In genomic region chr4:1778642-1779392, GRCh38 we compare ENCODE assay signal across 31 cellular contexts. TPM values are rescaled to one million over a fixed set of nuclear protein-coding genes. Genes with fewer than 3 reads are reported as not detected.
DNase-seq lines count a peak whose midpoint lies in the region; ATAC-seq and TF ChIP-seq lines count a peak whose summit lies in the region.
"Had no signal": no experiment of that assay in that cellular context is flagged by ENCODE, and none has a peak within 500 bp of the region (broad histone marks: within the 10 kb centered on the region; RNA-seq: fewer than 3 reads in every experiment).

No MANE protein-coding gene starts in this region.

- intact Hi-C loops in HCT116 (cut with micrococcal nuclease) = no loop called here

- no peaks in the 10 kb centered on the region for H4K20me1 ChIP-seq in HCT116 (ENCODE audit: insufficient read depth)

- H3K36me3 Mint-ChIP-seq in endodermal cell (ENCODE audit: low read depth) (no peaks in the 10 kb centered on the region), progenitor cell of endocrine pancreas (ENCODE audit: insufficient read depth) (no peaks in the 10 kb centered on the region)
- no peaks in the 10 kb centered on the region for H3K36me3 Mint-ChIP-seq in activated T-cell treated with anti-CD3 and anti-CD28 coated beads, Interleukin-2, amount 50 U/mL, for 4 hours (ENCODE audit: insufficient read depth)
- H3K36me3 Mint-ChIP-seq: T-cell had no signal

- no peak for TF ChIP-seq RAD21 in HCT116 (IDR thresholded peaks at IDR 0.05; ENCODE audit: low read depth)

- H3K27me3 Mint-ChIP-seq in endodermal cell (ENCODE audit: insufficient read depth) = no peaks in the 10 kb centered on the region
- H3K27me3 Mint-ChIP-seq in progenitor cell of endocrine pancreas = no peaks in the 10 kb centered on the region
- no peaks in the 10 kb centered on the region for H3K27me3 Mint-ChIP-seq in activated T-cell treated with anti-CD3 and anti-CD28 coated beads, Interleukin-2, amount 50 U/mL, for 4 hours (ENCODE audit: low read depth)
- H3K27me3 Mint-ChIP-seq: activated CD4-positive, alpha-beta memory T cell treated with anti-CD3 and anti-CD28 coated beads, Interleukin-2, amount 10 ng/mL, durations not matched to agents 7 days and 5 days; activated T-helper 17 cell treated with anti-CD3 and anti-CD28 coated beads, Interleukin-2, amount 50 U/mL, for 72 hours had no signal

- RAD21 ChIA-PET in HCT116 (lab: Charles Lee; ENCODE audit: low non-redundant PET in 1 of 2, low total read pairs in 2 of 2, uncharacterized antibody in 2 of 2, unreplicated experiment in 2 of 2) = no interaction called here

- H3K27ac Mint-ChIP-seq in endodermal cell = peak overlapping the region; percentile 68
- peak overlapping the region; percentile 82 for H3K27ac Mint-ChIP-seq in progenitor cell of endocrine pancreas
- H3K27ac Mint-ChIP-seq: activated CD4-positive, alpha-beta memory T cell treated with anti-CD3 and anti-CD28 coated beads, Interleukin-2, amount 10 ng/mL, durations not matched to agents 7 days and 5 days; activated T-helper 17 cell treated with anti-CD3 and anti-CD28 coated beads, Interleukin-2, amount 50 U/mL, for 72 hours; nephron; T-cell had no signal

- POLR2A ChIA-PET in HCT116 (lab: Charles Lee) = no interaction called here

- no peak overlapping the region for H3K4me3 ChIP-seq in HCT116 (replicated peaks in 1 of 2; ENCODE audit: low read depth in 1 of 2, low read length in 2 of 2)
- no peak overlapping the region for H3K4me3 ChIP-seq in endodermal cell (ENCODE audit: low read length)
- H3K4me3 ChIP-seq: colonic mucosa, GM12878, mucosa of descending colon, right atrium auricular region, SJSA1, upper lobe of right lung had no signal

- H3K27ac ChIP-seq in HCT116 (ENCODE audit: low read depth, low read length) (peak overlapping the region; percentile 30; the same call in 1 of the 2 replicates), endodermal cell (ENCODE audit: low read depth, low read length) (peak overlapping the region; percentile 92)
- H3K27ac ChIP-seq: C4-2B, colonic mucosa, KMS-11, parathyroid adenoma, right atrium auricular region, SJSA1, upper lobe of right lung had no signal

- H3K9me3 Mint-ChIP-seq in endodermal cell (no peaks in the 10 kb centered on the region), progenitor cell of endocrine pancreas (ENCODE audit: low read depth) (no peaks in the 10 kb centered on the region)
- H3K9me3 Mint-ChIP-seq in activated T-cell treated with anti-CD3 and anti-CD28 coated beads, Interleukin-2, amount 50 U/mL, for 4 hours = no peaks in the 10 kb centered on the region
- H3K9me3 Mint-ChIP-seq: activated CD4-positive, alpha-beta memory T cell treated with anti-CD3 and anti-CD28 coated beads, Interleukin-2, amount 10 ng/mL, durations not matched to agents 7 days and 5 days; activated T-helper 17 cell treated with anti-CD3 and anti-CD28 coated beads, Interleukin-2, amount 50 U/mL, for 72 hours; nephron; T-cell had no signal

- no peak overlapping the region for H3K4me3 Mint-ChIP-seq in endodermal cell
- no peak overlapping the region for H3K4me3 Mint-ChIP-seq in progenitor cell of endocrine pancreas (ENCODE audit: low read depth)
- H3K4me3 Mint-ChIP-seq in activated T-cell treated with anti-CD3 and anti-CD28 coated beads, Interleukin-2, amount 50 U/mL, for 4 hours = no peak overlapping the region
- H3K4me3 Mint-ChIP-seq: activated CD4-positive, alpha-beta memory T cell treated with anti-CD3 and anti-CD28 coated beads, Interleukin-2, amount 10 ng/mL, durations not matched to agents 7 days and 5 days; activated T-helper 17 cell treated with anti-CD3 and anti-CD28 coated beads, Interleukin-2, amount 50 U/mL, for 72 hours; nephron; T-cell had no signal

- H3K4me1 Mint-ChIP-seq in endodermal cell (no peaks in the 10 kb centered on the region), progenitor cell of endocrine pancreas (ENCODE audit: low read depth) (peaks cover 24% of the 10 kb centered on the region)
- no peaks in the 10 kb centered on the region for H3K4me1 Mint-ChIP-seq in activated T-cell treated with anti-CD3 and anti-CD28 coated beads, Interleukin-2, amount 50 U/mL, for 4 hours (ENCODE audit: low read depth)
- H3K4me1 Mint-ChIP-seq: activated CD4-positive, alpha-beta memory T cell treated with anti-CD3 and anti-CD28 coated beads, Interleukin-2, amount 10 ng/mL, durations not matched to agents 7 days and 5 days; activated T-helper 17 cell treated with anti-CD3 and anti-CD28 coated beads, Interleukin-2, amount 50 U/mL, for 72 hours; T-cell had no signal

- H3K9ac ChIP-seq in HCT116 (ENCODE audit: low read length) (0 out of 2 replicates have a peak overlapping the region, but pooled peaks have one; percentile 14), endodermal cell (ENCODE audit: extremely low read depth, low read length, poor library complexity, severe bottlenecking) (no peak overlapping the region)
- H3K9ac ChIP-seq: KMS-11, parathyroid adenoma had no signal

- BruUV-seq in HCT116 (replicated peaks; lab: Mats Ljungman, UMichigan) = no TSS peak

- ATAC-seq in HCT116 = no peak
- ATAC-seq in activated T-cell treated with anti-CD3 and anti-CD28 coated beads, Interleukin-2, amount 50 U/mL, for 4 hours = no peak
- ATAC-seq in GM21786 (IDR thresholded peaks at IDR 0.05; ENCODE audit: unreplicated experiment) = no peak
- ATAC-seq: activated T-helper 17 cell treated with anti-CD3 and anti-CD28 coated beads, Interleukin-2, amount 50 U/mL, for 72 hours; GM12878; mucosa of descending colon; T-cell had no signal

- no peaks in the 10 kb centered on the region for H3K9me2 ChIP-seq in HCT116 (ENCODE audit: insufficient read depth)

- no peak for DNase-seq in HCT116 (ENCODE audit: low read depth, low spot score)
- peak; percentile 52 for DNase-seq in NCI-H2171 treated with DMSO at 0.1 percent for 48 hours (lab: John Stamatoyannopoulos, UW)
- DNase-seq in endodermal cell = no peak
- DNase-seq in progenitor cell of endocrine pancreas (ENCODE audit: low spot score, unreplicated experiment) = no peak
- DNase-seq in activated T-cell treated with anti-CD3 and anti-CD28 coated beads, Interleukin-2, amount 50 U/mL, for 4 hours = no peak
- no peak for DNase-seq in NCI-H146 (lab: John Stamatoyannopoulos, UW)
- DNase-seq: activated CD4-positive, alpha-beta memory T cell treated with anti-CD3 and anti-CD28 coated beads, Interleukin-2, amount 10 ng/mL, durations not matched to agents 7 days and 5 days; activated CD4-positive, CD25-positive, alpha-beta regulatory T cell treated with anti-CD3 and anti-CD28 coated beads, Interleukin-2, amount 50 U/mL, for 72 hours; activated CD8-positive, alpha-beta memory T cell treated with anti-CD3 and anti-CD28 coated beads, Interleukin-2, amount 50 U/mL, for 48 hours; activated naive CD4-positive, alpha-beta T cell treated with anti-CD3 and anti-CD28 coated beads, Interleukin-2, amount 50 U/mL, for 16 hours; amniotic stem cell; colonic mucosa; effector memory CD4-positive, alpha-beta T cell; erythroblast; kidney; mucosa of descending colon; NCI-H1436; NCI-H510A treated with DMSO at 0.1 percent for 48 hours; stimulated activated CD4-positive, alpha-beta T cell treated with anti-CD3 and anti-CD28 coated beads, Interleukin-12 subunit alpha, Interleukin-12 subunit beta, amount 100 ng/mL, for 4 hours; stimulated activated CD4-positive, alpha-beta T cell treated with anti-CD3 and anti-CD28 coated beads, Interleukin-4, amount 100 ng/mL, for 1 hour; T-cell; upper lobe of right lung had no signal

- H3K4me2 ChIP-seq in HCT116 (ENCODE audit: low read length) = peak overlapping the region; percentile 58
- H3K4me2 ChIP-seq: KMS-11 had no signal

- H3K4me1 ChIP-seq in HCT116 (ENCODE audit: control insufficient read depth in 1 of 2, insufficient read depth in 2 of 2, low read length in 2 of 2) (peaks cover 11 to 21% of the 10 kb centered on the region in 2 experiments; a peak in 3 of 4 replicates), endodermal cell (ENCODE audit: control insufficient read depth, insufficient read depth, low read length) (no peaks in the 10 kb centered on the region)
- H3K4me1 ChIP-seq: colonic mucosa, parathyroid adenoma had no signal

- H3K27me3 ChIP-seq in HCT116 (ENCODE audit: insufficient read depth, low read length) (no peaks in the 10 kb centered on the region), endodermal cell (ENCODE audit: control insufficient read depth, insufficient read depth, low read length, poor library complexity, severe bottlenecking) (no peaks in the 10 kb centered on the region)
- H3K27me3 ChIP-seq: colonic mucosa, right atrium auricular region, SJSA1, upper lobe of right lung had no signal

- H3K36me3 ChIP-seq in HCT116 (ENCODE audit: control insufficient read depth in 1 of 2, insufficient read depth in 2 of 2, low read length in 2 of 2) = no peaks in the 10 kb centered on the region
- no peaks in the 10 kb centered on the region for H3K36me3 ChIP-seq in endodermal cell (ENCODE audit: control insufficient read depth, insufficient read depth, low read length)
- H3K36me3 ChIP-seq: colonic mucosa, right atrium auricular region, SJSA1, upper lobe of right lung had no signal

- CTCF ChIA-PET in HCT116 (lab: Charles Lee) = interaction anchor here (2.3 kb wide), 1 partner anchor 11 kb away, joined by 8 read pairs; no protein-coding TSS in a partner anchor

- no peaks in the 10 kb centered on the region for H3K79me2 ChIP-seq in HCT116 (ENCODE audit: insufficient read depth, low read length)
- H3K79me2 ChIP-seq: parathyroid adenoma had no signal

- 81 to 91% methylated on average over 9 to 18 of the region's 18 CpGs for WGBS in endodermal cell (ENCODE audit: insufficient coverage in 1 of 2, insufficient read length in 1 of 2), 2 experiments

- H2AFZ ChIP-seq in HCT116 (ENCODE audit: low read depth, low read length, poor library complexity, severe bottlenecking) = no peak overlapping the region
- H2AFZ ChIP-seq: parathyroid adenoma had no signal

- no peak for TF ChIP-seq POLR2A in HCT116 (IDR thresholded peaks at IDR 0.05; ENCODE audit: borderline replicate concordance, extremely low read depth, insufficient read depth, insufficient read length)

- no peak for TF ChIP-seq CTCF in HCT116 (IDR thresholded peaks at IDR 0.05 in 2 of 3, conservative IDR thresholded peaks at IDR 0.05 in 1 of 3; ENCODE audit: borderline replicate concordance in 1 of 3, insufficient read depth in 1 of 3, low read depth in 2 of 3, low read length in 2 of 3)
- no peak for TF ChIP-seq CTCF in endodermal cell (conservative IDR thresholded peaks at IDR 0.05)
- TF ChIP-seq CTCF in progenitor cell of endocrine pancreas (IDR thresholded peaks at IDR 0.05; ENCODE audit: unreplicated experiment) = no peak

- no peaks in the 10 kb centered on the region for H3K9me3 ChIP-seq in HCT116 (ENCODE audit: control insufficient read depth in 1 of 2, insufficient read depth in 1 of 2, low read depth in 1 of 2, low read length in 2 of 2)
- H3K9me3 ChIP-seq in endodermal cell (ENCODE audit: control insufficient read depth, low read length) = no peaks in the 10 kb centered on the region
- H3K9me3 ChIP-seq: colonic mucosa, mucosa of descending colon, right atrium auricular region, SJSA1, upper lobe of right lung had no signal

RNA-seq across cellular contexts. Expression of gene FGFR3, which starts 14.3 kb away (rescaled TPM):
- total RNA-seq in HCT116 (2021; ENCODE audit: unreplicated experiment) (31.7 TPM), endodermal cell (100 to 1,000 TPM; 107 to 125 TPM), progenitor cell of endocrine pancreas (169 and 185 TPM in 2 replicates)
- polyA plus RNA-seq in HCT116 (2012) = 18.3 and 19.1 TPM in 2 replicates
- 86.3 TPM for polyA plus RNA-seq in endodermal cell (2013, experiment 1 of 2)
- 66.7 TPM for polyA plus RNA-seq in endodermal cell (2013, experiment 2 of 2)
- total RNA-seq in activated T-cell treated with anti-CD3 and anti-CD28 coated beads, Interleukin-2, amount 50 U/mL, for 4 hours = under 1 TPM; 0.08 to 0.30 (median 0.29) TPM

RNA-seq across cellular contexts. Expression of gene TACC3, which starts 57.5 kb away (rescaled TPM):
- total RNA-seq in HCT116 (2021; ENCODE audit: unreplicated experiment) (106 TPM), endodermal cell (100 to 1,000 TPM; 113 to 182 TPM), progenitor cell of endocrine pancreas (56.2 and 58.3 TPM in 2 replicates)
- polyA plus RNA-seq in HCT116 (2012) = 99.5 and 103 TPM in 2 replicates
- 142 TPM for polyA plus RNA-seq in endodermal cell (2013, experiment 1 of 2)
- polyA plus RNA-seq in endodermal cell (2013, experiment 2 of 2) = 150 TPM
- 10 to 100 TPM; 53.1 to 75.0 (median 69.3) TPM for total RNA-seq in activated T-cell treated with anti-CD3 and anti-CD28 coated beads, Interleukin-2, amount 50 U/mL, for 4 hours

RNA-seq across cellular contexts. Expression of gene TMEM129, which starts 57.7 kb away (rescaled TPM):
- total RNA-seq in HCT116 (2021; ENCODE audit: unreplicated experiment) = 29.4 TPM
- 24.9 and 26.5 TPM in 2 replicates for polyA plus RNA-seq in HCT116 (2012)
- total RNA-seq in endodermal cell = 10 to 100 TPM; 33.6 to 41.7 TPM
- polyA plus RNA-seq in endodermal cell (2013, experiment 1 of 2) = 32.2 TPM
- polyA plus RNA-seq in endodermal cell (2013, experiment 2 of 2) = 32.2 TPM
- total RNA-seq in progenitor cell of endocrine pancreas = 29.9 and 30.0 TPM in 2 replicates
- 10 to 100 TPM; 17.4 to 21.8 (median 17.6) TPM for total RNA-seq in activated T-cell treated with anti-CD3 and anti-CD28 coated beads, Interleukin-2, amount 50 U/mL, for 4 hours

Comparison
In these comparisons a context has a peak if more than half of its experiments do, and no peak if none do; other contexts are left out.
1. RNA of gene FGFR3, which starts 14.3 kb away (total RNA-seq): 169 to 185 TPM in progenitor cell of endocrine pancreas, 107 to 125 TPM in endodermal cell and 31.7 TPM in HCT116 (single experiment); 0.08 to 0.30 TPM in activated T-cell treated with anti-CD3 and anti-CD28 coated beads, Interleukin-2, amount 50 U/mL, for 4 hours; every median in the first group is over 10 times any median in the second.